8 cellular contexts compared by ENCODE assay signal in genomic region chr20:31604567-31605030, GRCh38. TPM values are rescaled to one million over a fixed set of nuclear protein-coding genes. Genes with fewer than 3 reads are reported as not detected.
DNase-seq lines count a peak whose midpoint lies in the region; ATAC-seq and TF ChIP-seq lines count a peak whose summit lies in the region.

No MANE protein-coding gene starts in this region.

- DNase-seq in AG10803 (ENCODE audit: low read depth) (no peak), caudate nucleus (lab: John Stamatoyannopoulos, UW) (no peak), glomerular visceral epithelial cell (ENCODE audit: extremely low spot score) (no peak)
- no peak for DNase-seq in activated CD4-positive, alpha-beta T cell treated with anti-CD3 and anti-CD28 coated beads, Interleukin-2, amount 50 U/mL, for 48 hours

- no peak for ATAC-seq in HG03571 (IDR thresholded peaks at IDR 0.05; ENCODE audit: unreplicated experiment)
- no peak for ATAC-seq in HG03342 (IDR thresholded peaks at IDR 0.05; ENCODE audit: unreplicated experiment)

- H3K4me3 ChIP-seq in AG10803 (ENCODE audit: low read length) = peak overlapping the region; percentile 96
- H3K4me3 ChIP-seq in HUES64 (ENCODE audit: low read length) = peak overlapping the region; percentile 93
- H3K4me3 ChIP-seq in muscle layer of duodenum (ENCODE audit: low read depth in 1 of 2, low read length in 2 of 2) = peak overlapping the region; percentile 77 to 83

- H3K27ac ChIP-seq in HUES64 (ENCODE audit: low read depth, low read length) = peak overlapping the region; percentile 98
- H3K27ac ChIP-seq in caudate nucleus (ENCODE audit: low read depth, low read length) = peak overlapping the region; percentile 87
- H3K27ac ChIP-seq in muscle layer of duodenum (ENCODE audit: low read length) = peak overlapping the region; percentile 88

- H3K27me3 ChIP-seq in HUES64 (ENCODE audit: insufficient read depth, low read length) (no peaks in the 10 kb centered on the region), muscle layer of duodenum (ENCODE audit: low read depth, low read length) (no peaks in the 10 kb centered on the region)

- no peaks in the 10 kb centered on the region for H3K9me3 ChIP-seq in HUES64 (ENCODE audit: insufficient read depth, low read depth, low read length)
- no peaks in the 10 kb centered on the region for H3K9me3 ChIP-seq in muscle layer of duodenum (ENCODE audit: control insufficient read depth in 1 of 2, low read length in 2 of 2)

- H3K9ac ChIP-seq in HUES64 (ENCODE audit: low read depth, low read length) = peak overlapping the region; percentile 78

- peaks cover 5% of the 10 kb centered on the region; the same call in 1 of the 2 replicates for H3K36me3 ChIP-seq in HUES64 (ENCODE audit: insufficient read depth, low read length)
- no peaks in the 10 kb centered on the region for H3K36me3 ChIP-seq in muscle layer of duodenum (ENCODE audit: control insufficient read depth in 1 of 2, insufficient read depth in 2 of 2, low read length in 2 of 2)

- TF ChIP-seq CTCF in AG10803 (conservative IDR thresholded peaks at IDR 0.05; ENCODE audit: low read length) = no peak

- WGBS in HUES64 = 5% methylated on average over 14 of the region's 14 CpGs

- peaks cover 29% of the 10 kb centered on the region for H3K4me1 ChIP-seq in HUES64 (ENCODE audit: insufficient read depth, low read length)
- peaks cover 5 to 17% of the 10 kb centered on the region in 2 donors for H3K4me1 ChIP-seq in muscle layer of duodenum (ENCODE audit: control insufficient read depth in 1 of 2, insufficient read depth in 2 of 2, low read length in 2 of 2)

RNA-seq across cellular contexts. Expression of gene ID1, which starts 0.5 kb away (rescaled TPM):
- polyA plus RNA-seq in HUES64 (2013, experiment 1 of 2) = 115 TPM
- 95.7 TPM for polyA plus RNA-seq in HUES64 (2013, experiment 2 of 2)

RNA-seq across cellular contexts. Expression of gene COX4I2, which starts 33.1 kb away (rescaled TPM):
- polyA plus RNA-seq in HUES64 (2013, experiment 1 of 2) = not detected
- not detected for polyA plus RNA-seq in HUES64 (2013, experiment 2 of 2)
